In genomic region chr5:53010819-53011218, GRCh38 we compare ENCODE assay signal across 18 cellular contexts.
"Had no signal": no experiment of that assay in that cellular context is flagged by ENCODE, and none has a peak within 500 bp of the region (broad histone marks: within the 10 kb centered on the region; RNA-seq: fewer than 3 reads in every experiment).

No MANE protein-coding gene starts in this region.

- H3K4me3 Mint-ChIP-seq: memory B cell, natural killer cell had no signal

- H3K27ac Mint-ChIP-seq: memory B cell, natural killer cell had no signal

- H3K36me3 Mint-ChIP-seq: memory B cell, natural killer cell had no signal

- ATAC-seq: left lung, natural killer cell had no signal

- H3K27me3 ChIP-seq: left lung, transverse colon, vagina had no signal

- DNase-seq: activated CD4-positive, alpha-beta T cell treated with anti-CD3 and anti-CD28 coated beads, Interleukin-2, amount 50 U/mL, for 4 hours; activated CD4-positive, CD25-positive, alpha-beta regulatory T cell treated with anti-CD3 and anti-CD28 coated beads, Interleukin-2, amount 50 U/mL, for 72 hours; activated naive CD4-positive, alpha-beta T cell treated with Interleukin-2 at 50 U/mL for 16 hours; activated T-cell treated with anti-CD3 and anti-CD28 coated beads for 4 hours; caudate nucleus; dermis blood vessel endothelial cell; erythroblast; left lung; natural killer cell; posterior cingulate gyrus; retina; stimulated activated CD4-positive, alpha-beta T cell treated with anti-CD3 and anti-CD28 coated beads, Interleukin-4, amount 100 ng/mL, for 4 hours; stimulated activated CD8-positive, alpha-beta memory T cell treated with anti-CD3 and anti-CD28 coated beads, Interleukin-4, amount 100 ng/mL, for 48 hours; stimulated activated naive CD4-positive, alpha-beta T cell treated with Interleukin-2 at 50 U/mL for 16 hours; transverse colon had no signal

- FAIRE-seq: islet of Langerhans had no signal

- H3K4me3 ChIP-seq: left lung, transverse colon, vagina had no signal

- H3K27ac ChIP-seq: left lung, transverse colon, vagina had no signal

- H3K9me3 Mint-ChIP-seq: natural killer cell had no signal

- H3K36me3 ChIP-seq: left lung, transverse colon, vagina had no signal

- H3K4me1 Mint-ChIP-seq: memory B cell, natural killer cell had no signal

- H3K4me1 ChIP-seq: transverse colon, vagina had no signal

- H3K9me3 ChIP-seq: left lung, transverse colon, vagina had no signal
